ENCODE assay signal across 7 cellular contexts in genomic region chr16:11296706-11297491, GRCh38. TPM values are rescaled to one million over a fixed set of nuclear protein-coding genes. Genes with fewer than 3 reads are reported as not detected.
DNase-seq lines count a peak whose midpoint lies in the region; ATAC-seq and TF ChIP-seq lines count a peak whose summit lies in the region.

No MANE protein-coding gene starts in this region.

- peaks cover 9 to 16% (median 11%) of the 10 kb centered on the region in 3 donors for H3K4me1 ChIP-seq in skeletal muscle tissue (ENCODE audit: control insufficient read depth in 3 of 3, insufficient read depth in 3 of 3, low read length in 3 of 3)

- peak; percentile 20 for ATAC-seq in GM19467 (IDR thresholded peaks at IDR 0.05; ENCODE audit: unreplicated experiment)

- no peak for TF ChIP-seq CTCF in epithelial cell of proximal tubule (conservative IDR thresholded peaks at IDR 0.05; ENCODE audit: low read depth, low read length)
- no peak for TF ChIP-seq CTCF in GM10266 (IDR thresholded peaks at IDR 0.05; ENCODE audit: control insufficient read depth, insufficient read depth, low read depth, missing control alignments)

- H3K9me3 ChIP-seq in skeletal muscle tissue (ENCODE audit: control insufficient read depth in 3 of 3, low read length in 3 of 3) = no peaks in the 10 kb centered on the region

- no peaks in the 10 kb centered on the region for H3K27me3 ChIP-seq in skeletal muscle tissue (ENCODE audit: control insufficient read depth in 3 of 3, insufficient read depth in 3 of 3, low read length in 3 of 3)

- H3K27ac ChIP-seq in skeletal muscle tissue (ENCODE audit: low read depth, low read length) = no peak overlapping the region

- DNase-seq in KG1 (lab: John Stamatoyannopoulos, UW) (peak; percentile 70), epithelial cell of proximal tubule (ENCODE audit: low read depth) (no peak), COR-L47 (lab: John Stamatoyannopoulos, UW) (no peak), anterior cingulate cortex (lab: John Stamatoyannopoulos, UW) (no peak), GM10266 (ENCODE audit: extremely low spot score) (no peak)

- peak overlapping the region; percentile 51 to 73 (median 52) for H3K9ac ChIP-seq in skeletal muscle tissue (ENCODE audit: low read depth in 1 of 3, low read length in 3 of 3)

- H3K4me3 ChIP-seq in epithelial cell of proximal tubule (ENCODE audit: low read depth, low read length) (peak overlapping the region; percentile 29), skeletal muscle tissue (ENCODE audit: low read length in 3 of 3) (peak overlapping the region; percentile 30 to 52 (median 51))

- no peaks in the 10 kb centered on the region for H3K36me3 ChIP-seq in skeletal muscle tissue (ENCODE audit: control insufficient read depth in 3 of 3, insufficient read depth in 3 of 3, low read length in 3 of 3)

RNA-seq across cellular contexts. Expression of gene PRM1, which starts 15.8 kb away (rescaled TPM):
- total RNA-seq in epithelial cell of proximal tubule (not detected in 2 replicates), skeletal muscle tissue (not detected)

RNA-seq across cellular contexts. Expression of gene PRM2, which starts 20.6 kb away (rescaled TPM):
- total RNA-seq in epithelial cell of proximal tubule (not detected in 2 replicates), skeletal muscle tissue (not detected)

RNA-seq across cellular contexts. Expression of gene PRM3, which starts 23.5 kb away (rescaled TPM):
- total RNA-seq in epithelial cell of proximal tubule (not detected in 2 replicates), skeletal muscle tissue (not detected)

RNA-seq across cellular contexts. Expression of gene TNP2, which starts 27.8 kb away (rescaled TPM):
- total RNA-seq in epithelial cell of proximal tubule = not detected in 2 replicates
- total RNA-seq in skeletal muscle tissue = not detected

RNA-seq across cellular contexts. Expression of gene SOCS1, which starts 40.9 kb away (rescaled TPM):
- total RNA-seq in epithelial cell of proximal tubule (1.5 and 4.6 TPM in 2 replicates), skeletal muscle tissue (1.0 TPM)
